In genomic region chr20:33554914-33555420, GRCh38 we compare ENCODE assay signal across 8 cellular contexts.
A peak's percentile ranks its signal among the peaks of the same experiment; 100 is the strongest.
DNase-seq lines count a peak whose midpoint lies in the region; ATAC-seq and TF ChIP-seq lines count a peak whose summit lies in the region.

No MANE protein-coding gene starts in this region.

- H3K9me3 ChIP-seq in sigmoid colon: no peaks in the 10 kb centered on the region

- ATAC-seq in GM19351 (IDR thresholded peaks at IDR 0.05; ENCODE audit: unreplicated experiment): peak; percentile 95
- peak; percentile 94 for ATAC-seq in HG03378 (IDR thresholded peaks at IDR 0.05; ENCODE audit: unreplicated experiment)

- TF ChIP-seq CTCF in sigmoid colon (IDR thresholded peaks at IDR 0.05): no peak

- peaks cover 0 to 5% (median 0%) of the 10 kb centered on the region in 4 donors for H3K36me3 ChIP-seq in sigmoid colon

- peak overlapping the region; percentile 68 to 79 (median 71) for H3K27ac ChIP-seq in sigmoid colon

- TF ChIP-seq POLR2A in sigmoid colon (IDR thresholded peaks at IDR 0.05): no peak

- peak; percentile 94 for DNase-seq in DMS153 treated with DMSO at 0.1 percent for 48 hours (lab: John Stamatoyannopoulos, UW; ENCODE audit: unreplicated experiment)
- peak; percentile 94 for DNase-seq in NCI-H345 treated with DMSO at 0.1 percent for 48 hours (lab: John Stamatoyannopoulos, UW; ENCODE audit: unreplicated experiment)
- peak; percentile 16 for DNase-seq in activated CD8-positive, alpha-beta memory T cell treated with anti-CD3 and anti-CD28 coated beads, Interleukin-2, amount 50 U/mL, for 4 hours
- peak; percentile 32 for DNase-seq in globus pallidus (ENCODE audit: low spot score)
- DNase-seq in sigmoid colon: no peak
- DNase-seq in hippocampal formation (lab: John Stamatoyannopoulos, UW): no peak

- peaks cover 0 to 47% (median 22%) of the 10 kb centered on the region in 4 donors for H3K4me1 ChIP-seq in sigmoid colon

- peak overlapping the region in 3 of 4 donors; percentile 2 to 6 (median 3) for H3K4me3 ChIP-seq in sigmoid colon

- peak in 1 of 4 donors; percentile 44 for TF ChIP-seq EP300 in sigmoid colon (IDR thresholded peaks at IDR 0.05)

- intact Hi-C loops in sigmoid colon (cut with DNase I): no loop called here

- no peaks in the 10 kb centered on the region for H3K27me3 ChIP-seq in sigmoid colon

- WGBS in sigmoid colon, 2 donors: 2 to 18% methylated on average over 2 of the region's 2 CpGs

Comparison
In these comparisons a context has a peak if more than half of its experiments do, and no peak if none do; other contexts are left out.
1. DNase-seq: peak in DMS153 treated with DMSO at 0.1 percent for 48 hours (single experiment), NCI-H345 treated with DMSO at 0.1 percent for 48 hours (single experiment), activated CD8-positive, alpha-beta memory T cell treated with anti-CD3 and anti-CD28 coated beads, Interleukin-2, amount 50 U/mL, for 4 hours (single experiment) and globus pallidus (single experiment); none in sigmoid colon (single experiment) and hippocampal formation (0 of 2).